18 cellular contexts compared by ENCODE assay signal in the genomic region with DNA sequence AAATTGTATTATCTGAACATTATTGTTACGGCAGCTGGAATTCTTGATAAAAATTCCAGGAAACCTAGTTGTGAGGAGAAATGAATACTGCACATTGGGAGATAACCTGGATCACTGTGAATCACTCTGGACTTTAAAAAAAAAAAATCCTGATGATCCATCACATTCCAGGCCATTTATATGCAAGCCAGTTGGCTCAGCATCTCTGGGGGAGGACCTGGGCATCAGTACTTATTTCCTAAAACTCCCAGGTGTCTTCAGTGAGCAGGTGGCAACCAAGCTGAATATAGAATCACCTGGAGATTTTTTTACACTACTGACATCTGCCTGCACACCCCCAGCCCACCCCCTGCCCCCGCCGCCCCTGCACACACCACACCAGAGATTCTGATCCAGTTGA. TPM values are rescaled to one million over a fixed set of nuclear protein-coding genes. Genes with fewer than 3 reads are reported as not detected.
DNase-seq lines count a peak whose midpoint lies in the region; TF ChIP-seq lines count a peak whose summit lies in the region.
"Had no signal": no experiment of that assay in that cellular context is flagged by ENCODE, and none has a peak within 500 bp of the region (broad histone marks: within the 10 kb centered on the region; RNA-seq: fewer than 3 reads in every experiment).

No MANE protein-coding gene starts in this region.

- in situ Hi-C loops in G401 (cut with HindIII; ENCODE audit: low sequenced_read_pairs) = no loop called here

- WGBS in testis, 2 donors = 88 to 92% methylated on average over 2 to 3 of the region's 3 CpGs
- WGBS in ovary, 3 donors = 91% methylated on average over 3 of the region's 3 CpGs

- H3K4me1 ChIP-seq in testis = no peaks in the 10 kb centered on the region
- no peaks in the 10 kb centered on the region for H3K4me1 ChIP-seq in ovary (ENCODE audit: insufficient read depth)
- H3K4me1 ChIP-seq: A549 had no signal

- intact Hi-C loops in testis (cut with DNase I; ENCODE audit: low total_unique reads) = no loop called here
- intact Hi-C loops in ovary (cut with DNase I) = loop anchor here in 1 of 4 donors (5.0 kb wide), 1 partner anchor 198 kb away; no protein-coding TSS in a partner anchor

- TF ChIP-seq POLR2A in testis (IDR thresholded peaks at IDR 0.05) = no peak
- no peak for TF ChIP-seq POLR2A in ovary (IDR thresholded peaks at IDR 0.05)

- TF ChIP-seq EP300 in ovary (IDR thresholded peaks at IDR 0.05) = no peak

- H3K27me3 ChIP-seq in testis = no peaks in the 10 kb centered on the region
- H3K27me3 ChIP-seq in ovary = no peaks in the 10 kb centered on the region

- DNase-seq in G401 (ENCODE audit: low spot score) = peak; percentile 70
- peak; percentile 50 for DNase-seq in NCI-H226
- peak; percentile 7 for DNase-seq in amniotic epithelial cell (ENCODE audit: low read depth)
- peak; percentile 12 for DNase-seq in kidney glomerular epithelial cell (lab: John Stamatoyannopoulos, UW)
- no peak for DNase-seq in testis
- DNase-seq in ovary = no peak
- no peak for DNase-seq in COR-L47 (lab: John Stamatoyannopoulos, UW)
- DNase-seq: CD4-positive, CD25-positive, alpha-beta regulatory T cell; DMS 273 treated with DMSO at 0.1 percent for 48 hours; DND-41; HFFc6; Kasumi-1; NCI-H1417; NCI-H187; NCI-H510A; NCI-H748 treated with DMSO at 0.1 percent for 48 hours; SHP77 had no signal

- H3K36me3 ChIP-seq in testis (ENCODE audit: low read depth, missing control alignments) (no peaks in the 10 kb centered on the region), ovary (no peaks in the 10 kb centered on the region)

- no peak for TF ChIP-seq CTCF in testis (IDR thresholded peaks at IDR 0.05)
- no peak for TF ChIP-seq CTCF in ovary (IDR thresholded peaks at IDR 0.05)

- no peaks in the 10 kb centered on the region for H3K9me3 ChIP-seq in testis
- no peaks in the 10 kb centered on the region for H3K9me3 ChIP-seq in ovary
- H3K9me3 ChIP-seq: A549 had no signal

- no peak overlapping the region for H3K4me3 ChIP-seq in testis
- H3K4me3 ChIP-seq in ovary = no peak overlapping the region
- H3K4me3 ChIP-seq: A549 had no signal

- H3K27ac ChIP-seq in testis (no peak overlapping the region), ovary (no peak overlapping the region)
- H3K27ac ChIP-seq: A549 had no signal

RNA-seq across cellular contexts. Expression of a gene that starts 39.1 kb away (rescaled TPM):
- total RNA-seq in G401 (2014; rRNA removed; shearing (Covaris generic)) = 9.7 and 13.9 TPM in 2 replicates
- total RNA-seq in testis = 10 to 100 TPM; 15.7 to 22.1 TPM
- 11.2 TPM for polyA plus RNA-seq in testis (ENCODE audit: insufficient read depth, low read depth, low replicate concordance)
- 10 to 100 TPM in 6 of 7 donors, 1 to 10 TPM in 1; 9.9 to 22.2 (median 13.0) TPM for total RNA-seq in ovary
- 10 to 100 TPM in 1 of 2 donors, 1 to 10 TPM in 1; 7.3 to 19.1 TPM for polyA plus RNA-seq in ovary

RNA-seq across cellular contexts. Expression of a gene that starts 47.9 kb away (rescaled TPM):
- not detected in 2 replicates for total RNA-seq in G401 (2014; rRNA removed; shearing (Covaris generic))
- total RNA-seq in testis (1 to 10 TPM; 5.0 to 5.4 TPM), ovary (1 to 10 TPM; 1.4 to 9.2 (median 3.7) TPM)
- polyA plus RNA-seq in testis (ENCODE audit: insufficient read depth, low read depth, low replicate concordance) (2.5 TPM), ovary (1 to 10 TPM; 2.1 to 5.2 TPM)

Comparison
In these comparisons a context has a peak if more than half of its experiments do, and no peak if none do; other contexts are left out.
1. DNase-seq: peak in G401 (single experiment), NCI-H226 (single experiment), amniotic epithelial cell (single experiment) and kidney glomerular epithelial cell (single experiment); none in testis (single experiment), ovary (0 of 5) and COR-L47 (single experiment).